Comparison of ENCODE assay signal across 12 cellular contexts in the genomic region with DNA sequence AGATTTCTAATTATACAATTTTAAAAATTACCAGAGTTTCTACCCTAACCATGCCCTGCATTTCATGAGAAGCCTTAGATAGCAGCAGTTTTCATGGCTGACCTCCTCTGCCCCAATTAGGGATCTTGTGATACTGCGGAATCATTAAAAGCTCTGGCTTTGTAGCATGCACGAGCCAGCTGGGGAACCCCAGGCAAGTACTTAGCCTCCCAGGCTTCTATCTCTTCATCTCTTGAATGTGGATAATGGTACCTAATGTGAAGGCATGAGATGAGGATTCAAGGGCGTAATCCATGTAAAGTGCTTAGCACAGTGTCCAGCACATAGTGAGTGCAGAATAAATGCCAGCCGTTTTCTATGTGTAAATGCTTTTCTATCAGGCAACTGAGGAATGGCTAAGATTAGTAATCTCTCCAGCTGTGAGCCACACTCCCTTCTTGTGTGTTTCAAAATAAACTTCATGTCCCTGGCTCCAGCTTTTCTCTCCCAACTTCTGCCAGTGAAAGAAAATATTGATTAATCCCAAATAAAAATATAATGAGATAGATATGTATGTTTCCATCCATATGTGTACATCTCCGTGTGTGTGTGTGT.
DNase-seq lines count a peak whose midpoint lies in the region; TF ChIP-seq lines count a peak whose summit lies in the region.
"Had no signal": no experiment of that assay in that cellular context is flagged by ENCODE, and none has a peak within 500 bp of the region (broad histone marks: within the 10 kb centered on the region; RNA-seq: fewer than 3 reads in every experiment).

No MANE protein-coding gene starts in this region.

- 61% methylated on average over 5 of the region's 5 CpGs for WGBS in SK-N-SH (ENCODE audit: low lambda C conversion rate)
- WGBS in mammary epithelial cell (ENCODE audit: low coverage, missing lambda C conversion rate) = 74% methylated on average over 5 of the region's 5 CpGs

- H3K9me3 ChIP-seq in BE2C (no peaks in the 10 kb centered on the region), SK-N-SH (no peaks in the 10 kb centered on the region), neural cell (ENCODE audit: low read length) (no peaks in the 10 kb centered on the region), mammary epithelial cell (replicated peaks; ENCODE audit: insufficient read depth, low read length) (no peaks in the 10 kb centered on the region)
- H3K9me3 ChIP-seq in BLaER1 treated with 17β-estradiol and CSF1 and Interleukin-3, amounts not matched to agents 10 nM and 100 nM (replicated peaks in 1 of 11) = peaks cover 0 to 15% (median 0%) of the 10 kb centered on the region in 11 experiments; a peak in 3 of 22 replicates

- CTCF ChIA-PET in SK-N-SH (lab: Yijun Ruan, JAX) (interaction anchor here (0.8 to 1.6 kb wide), 3 partner anchors 89 to 162 kb away, joined by 3 to 5 read pairs (median 3); a partner anchor contains a TSS), mammary epithelial cell (lab: Charles Lee; ENCODE audit: low non-redundant PET) (no interaction called here)

- no peaks in the 10 kb centered on the region for H3F3A ChIP-seq in SK-N-SH (replicated peaks; ENCODE audit: insufficient read depth)
- no peaks in the 10 kb centered on the region for H3F3A ChIP-seq in neural cell (ENCODE audit: insufficient read depth, low read length, poor library complexity, severe bottlenecking)

- dilution Hi-C loops in mammary epithelial cell (cut with HindIII; ENCODE audit: low sequenced_read_pairs) = no loop called here

- H3K36me3 ChIP-seq in BE2C (no peaks in the 10 kb centered on the region), SK-N-SH (replicated peaks in 1 of 2; ENCODE audit: control insufficient read depth in 1 of 2, insufficient read depth in 2 of 2, low read length in 1 of 2) (no peaks in the 10 kb centered on the region), neural cell (ENCODE audit: insufficient read depth, low read length) (no peaks in the 10 kb centered on the region), mammary epithelial cell (ENCODE audit: insufficient read depth, low read length) (no peaks in the 10 kb centered on the region)
- H3K36me3 ChIP-seq in BLaER1 treated with 17β-estradiol and CSF1 and Interleukin-3, amounts not matched to agents 10 nM and 100 nM = peaks cover 0 to 9% (median 0%) of the 10 kb centered on the region in 11 experiments; a peak in 3 of 22 replicates

- peak overlapping the region in 7 of 11 experiments; percentile 76 to 89 (median 81); a peak in 12 of 22 replicates for H3K4me2 ChIP-seq in BLaER1 treated with 17β-estradiol and CSF1 and Interleukin-3, amounts not matched to agents 10 nM and 100 nM
- H3K4me2 ChIP-seq in SK-N-SH = no peak overlapping the region
- no peak overlapping the region for H3K4me2 ChIP-seq in neural cell (ENCODE audit: low read length)
- H3K4me2 ChIP-seq in mammary epithelial cell (ENCODE audit: insufficient read depth, low read depth, low read length) = no peak overlapping the region

- intact Hi-C loops in mammary epithelial cell (cut with micrococcal nuclease) = no loop called here

- no peak overlapping the region for H3K4me3 ChIP-seq in BE2C (ENCODE audit: low read depth, low read length)
- H3K4me3 ChIP-seq in BLaER1 treated with 17β-estradiol and CSF1 and Interleukin-3, amounts not matched to agents 10 nM and 100 nM = no peak overlapping the region
- no peak overlapping the region for H3K4me3 ChIP-seq in SK-N-SH (ENCODE audit: low read depth in 2 of 2, low read length in 1 of 2)
- no peak overlapping the region for H3K4me3 ChIP-seq in neural cell (ENCODE audit: low read length)
- no peak overlapping the region for H3K4me3 ChIP-seq in mammary epithelial cell (replicated peaks in 1 of 3; ENCODE audit: insufficient read depth in 1 of 3, low read depth in 2 of 3, low read length in 3 of 3)

- H3K79me2 ChIP-seq in SK-N-SH (ENCODE audit: insufficient read depth) (no peaks in the 10 kb centered on the region), neural cell (replicated peaks; ENCODE audit: insufficient read depth, low read length) (no peaks in the 10 kb centered on the region), mammary epithelial cell (ENCODE audit: insufficient read depth, low read length) (no peaks in the 10 kb centered on the region)

- peak overlapping the region in 2 of 11 experiments; percentile 69 to 72; a peak in 1 of 22 replicates for H3K27ac ChIP-seq in BLaER1 treated with 17β-estradiol and CSF1 and Interleukin-3, amounts not matched to agents 10 nM and 100 nM
- H3K27ac ChIP-seq in SK-N-SH (ENCODE audit: low read depth in 2 of 2, low read length in 1 of 2) (peak overlapping the region in 1 of 2 experiments; percentile 67; a peak in 1 of 4 replicates), neural cell (ENCODE audit: low read length) (no peak overlapping the region), mammary epithelial cell (ENCODE audit: insufficient read depth, low read depth, low read length) (no peak overlapping the region)

- BruUV-seq in mammary epithelial cell (replicated peaks; lab: Mats Ljungman, UMichigan) = no TSS peak

- DNase-seq in BE2C (peak; percentile 80), SK-N-SH (peak; percentile 60), NOMO-1 treated with dmso at 0.1 percent for 144 hours (lab: John Stamatoyannopoulos, UW; ENCODE audit: unreplicated experiment) (no peak), KBM-7 (no peak), mammary epithelial cell (no peak)
- DNase-seq: CD4-positive, CD25-positive, alpha-beta regulatory T cell; DMS79; GOT3; H9; IMR-90 had no signal

- H3K4me1 ChIP-seq in BE2C (peaks cover 42% of the 10 kb centered on the region), SK-N-SH (ENCODE audit: control insufficient read depth in 1 of 2, insufficient read depth in 2 of 2, low read depth in 1 of 2, low read length in 1 of 2) (peaks cover 3 to 22% of the 10 kb centered on the region in 2 experiments; a peak in 3 of 4 replicates), mammary epithelial cell (ENCODE audit: insufficient read depth, low read length) (peaks cover 2% of the 10 kb centered on the region)
- peaks cover 46 to 57% (median 52%) of the 10 kb centered on the region in 10 experiments for H3K4me1 ChIP-seq in BLaER1 treated with 17β-estradiol and CSF1 and Interleukin-3, amounts not matched to agents 10 nM and 100 nM

- H2AFZ ChIP-seq in SK-N-SH (ENCODE audit: low read depth) (no peak overlapping the region), neural cell (ENCODE audit: low read depth, low read length) (no peak overlapping the region), mammary epithelial cell (ENCODE audit: low read depth, low read length) (no peak overlapping the region)

- in situ Hi-C loops in KBM-7 (cut with MboI; ENCODE audit: low pct_unique_long_range_greater_than_20kb, low sequenced_read_pairs) (no loop called here), mammary epithelial cell (cut with MboI; ENCODE audit: low sequenced_read_pairs in 2 of 2) (no loop called here)

- H3K9ac ChIP-seq in BLaER1 treated with 17β-estradiol and CSF1 and Interleukin-3, amounts not matched to agents 10 nM and 100 nM = no peak overlapping the region
- H3K9ac ChIP-seq in SK-N-SH (no peak overlapping the region), neural cell (ENCODE audit: low read length) (no peak overlapping the region), mammary epithelial cell (ENCODE audit: insufficient read depth, low read length) (no peak overlapping the region)

- POLR2A ChIA-PET in SK-N-SH (lab: Yijun Ruan, JAX) = no interaction called here

- H4K20me1 ChIP-seq in BLaER1 treated with 17β-estradiol and CSF1 and Interleukin-3, amounts not matched to agents 10 nM and 100 nM = no peaks in the 10 kb centered on the region
- no peaks in the 10 kb centered on the region for H4K20me1 ChIP-seq in SK-N-SH (ENCODE audit: insufficient read depth)
- H4K20me1 ChIP-seq in neural cell (ENCODE audit: insufficient read depth) = no peaks in the 10 kb centered on the region
- no peaks in the 10 kb centered on the region for H4K20me1 ChIP-seq in mammary epithelial cell (ENCODE audit: insufficient read depth, low read length)

- TF ChIP-seq RAD21 in SK-N-SH (IDR thresholded peaks at IDR 0.05; ENCODE audit: low read length) (no peak), neural cell (conservative IDR thresholded peaks at IDR 0.05) (no peak)

- TF ChIP-seq CTCF in BE2C (IDR thresholded peaks at IDR 0.05; ENCODE audit: low read depth, low read length) (no peak), SK-N-SH (IDR thresholded peaks at IDR 0.05) (no peak), neural cell (IDR thresholded peaks at IDR 0.05; ENCODE audit: poor library complexity, severe bottlenecking) (no peak), mammary epithelial cell (conservative IDR thresholded peaks at IDR 0.05 in 1 of 2, IDR thresholded peaks at IDR 0.05 in 1 of 2; ENCODE audit: extremely low read depth in 1 of 2, insufficient read depth in 1 of 2, low read depth in 1 of 2, low read length in 2 of 2) (no peak)

- no peaks in the 10 kb centered on the region for H3K27me3 ChIP-seq in BE2C
- no peaks in the 10 kb centered on the region for H3K27me3 ChIP-seq in BLaER1 treated with 17β-estradiol and CSF1 and Interleukin-3, amounts not matched to agents 10 nM and 100 nM
- no peaks in the 10 kb centered on the region for H3K27me3 ChIP-seq in SK-N-SH (ENCODE audit: insufficient read depth)
- H3K27me3 ChIP-seq in neural cell (ENCODE audit: insufficient read depth, low read depth, low read length) = no peaks in the 10 kb centered on the region
- no peaks in the 10 kb centered on the region for H3K27me3 ChIP-seq in mammary epithelial cell (ENCODE audit: insufficient read depth, low read length)

- H3K9me2 ChIP-seq in SK-N-SH (no peaks in the 10 kb centered on the region), neural cell (ENCODE audit: insufficient read depth, low read length) (no peaks in the 10 kb centered on the region)

- TF ChIP-seq EP300 in SK-N-SH (IDR thresholded peaks at IDR 0.05; ENCODE audit: borderline replicate concordance in 1 of 2, low read depth in 1 of 2, low read length in 1 of 2) (peak in 1 of 2 experiments; percentile 70; a peak in 2 of 4 replicates), neural cell (conservative IDR thresholded peaks at IDR 0.05; ENCODE audit: poor library complexity, severe bottlenecking) (no peak)

TF ChIP-seq in SK-N-SH, 30 proteins besides CTCF, POLR2A, EP300 and RAD21 (continues in another document):
- TF ChIP-seq MXI1 (IDR thresholded peaks at IDR 0.05; ENCODE audit: low read depth, low read length) (no peak), MEF2A (IDR thresholded peaks at IDR 0.05; ENCODE audit: borderline replicate concordance, low read depth) (no peak), EZH2phosphoT487 (IDR thresholded peaks at IDR 0.05; ENCODE audit: borderline replicate concordance, low read depth) (no peak), TEAD4 (IDR thresholded peaks at IDR 0.05; ENCODE audit: borderline replicate concordance, insufficient read depth) (no peak)

TF ChIP-seq in neural cell, 6 proteins besides CTCF, POLR2A, EP300 and RAD21:
- peak; percentile 21 for TF ChIP-seq POLR2AphosphoS5 (IDR thresholded peaks at IDR 0.05)
- TF ChIP-seq TAF1 (IDR thresholded peaks at IDR 0.05; ENCODE audit: low read depth) = no peak
- no peak for TF ChIP-seq MXI1 (conservative IDR thresholded peaks at IDR 0.05; ENCODE audit: poor library complexity, severe bottlenecking)

Comparison
In these comparisons a context has a peak if more than half of its experiments do, and no peak if none do; other contexts are left out.
1. DNase-seq: peak in BE2C (single experiment) and SK-N-SH (single experiment); none in NOMO-1 treated with dmso at 0.1 percent for 144 hours (single experiment), KBM-7 (single experiment) and mammary epithelial cell (single experiment).
2. H3K4me2 ChIP-seq: peak in BLaER1 treated with 17β-estradiol and CSF1 and Interleukin-3, amounts not matched to agents 10 nM and 100 nM (7 of 11); none in SK-N-SH (single experiment), neural cell (single experiment) and mammary epithelial cell (single experiment).